19 cellular contexts compared by ENCODE assay signal in genomic region chr6:130978660-130979396, GRCh38.
"Had no signal": no experiment of that assay in that cellular context is flagged by ENCODE, and none has a peak within 500 bp of the region (broad histone marks: within the 10 kb centered on the region; RNA-seq: fewer than 3 reads in every experiment).

No MANE protein-coding gene starts in this region.

- H3K4me3 ChIP-seq: breast epithelium, coronary artery, upper lobe of left lung had no signal

- H3K9me3 ChIP-seq: breast epithelium, upper lobe of left lung had no signal

- ATAC-seq: activated T-cell treated with anti-CD3 and anti-CD28 coated beads, Interleukin-2, amount 50 U/mL, for 72 hours; left lobe of liver; natural killer cell treated with Interleukin-12 subunit alpha and Interleukin-12 subunit beta and Interleukin-15 and Interleukin-18, amount 100 ng/mL, for 72 hours; sciatic nerve; stimulated activated memory B cell treated with anti-CD40 and anti-IgM and Interleukin-4, amounts not matched to agents 10 μg/mL and 1 μg/mL and 100 μg/mL, for 72 hours had no signal

- H3K36me3 ChIP-seq: breast epithelium, upper lobe of left lung had no signal

- H3K4me1 ChIP-seq: breast epithelium had no signal

- H3K27ac ChIP-seq: breast epithelium, coronary artery had no signal

- H3K27me3 ChIP-seq: breast epithelium, upper lobe of left lung had no signal

- FAIRE-seq: small intestine had no signal

- DNase-seq: activated CD4-positive, alpha-beta memory T cell treated with anti-CD3 and anti-CD28 coated beads for 36 hours; activated CD4-positive, alpha-beta T cell treated with anti-CD3 and anti-CD28 coated beads for 48 hours; activated effector memory CD4-positive, alpha-beta T cell treated with Interleukin-2 at 50 U/mL for 16 hours; activated naive CD4-positive, alpha-beta T cell treated with anti-CD3 and anti-CD28 coated beads for 36 hours; activated naive CD8-positive, alpha-beta T cell treated with anti-CD3 and anti-CD28 coated beads, Interleukin-2, amount 10 ng/mL, durations not matched to agents 7 days and 5 days; activated T-cell treated with anti-CD3 and anti-CD28 coated beads, Interleukin-2, amount 50 U/mL, for 72 hours; amniotic stem cell; cerebellar nuclear complex; mammary epithelial cell; nucleus accumbens; posterior cingulate gyrus; small intestine; upper lobe of left lung had no signal
